14 cellular contexts compared by ENCODE assay signal in the genomic region with DNA sequence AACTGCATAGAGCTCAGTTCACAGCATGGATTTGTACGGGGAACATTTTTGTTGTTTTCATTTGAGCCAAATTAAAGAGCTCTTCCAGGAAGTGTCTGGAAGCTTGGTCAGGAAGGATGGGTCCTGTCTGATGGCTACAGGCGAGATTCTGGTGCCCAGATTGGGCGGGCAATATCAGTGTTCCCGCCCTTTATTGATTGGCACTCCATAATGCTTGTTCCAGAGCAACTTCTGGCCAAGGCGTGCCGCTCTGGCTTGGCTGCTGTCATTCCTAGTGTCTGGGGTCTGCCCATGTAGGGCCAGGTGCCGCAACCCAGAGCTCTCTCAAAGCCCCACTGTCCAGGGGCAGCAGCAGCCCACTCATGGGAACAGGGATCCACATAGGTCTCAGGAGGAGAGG. TPM values are rescaled to one million over a fixed set of nuclear protein-coding genes. Genes with fewer than 3 reads are reported as not detected.
A peak's percentile ranks its signal among the peaks of the same experiment; 100 is the strongest.
DNase-seq lines count a peak whose midpoint lies in the region; ATAC-seq and TF ChIP-seq lines count a peak whose summit lies in the region.
"Had no signal": no experiment of that assay in that cellular context is flagged by ENCODE, and none has a peak within 500 bp of the region (broad histone marks: within the 10 kb centered on the region; RNA-seq: fewer than 3 reads in every experiment).

No MANE protein-coding gene starts in this region.

- no peak for TF ChIP-seq CTCF in left ventricle myocardium inferior (IDR thresholded peaks at IDR 0.05; ENCODE audit: borderline replicate concordance)
- TF ChIP-seq CTCF in thyroid gland (IDR thresholded peaks at IDR 0.05) = no peak

- H3K4me1 ChIP-seq in left ventricle myocardium inferior (peaks cover 24% of the 10 kb centered on the region), thyroid gland (no peaks in the 10 kb centered on the region)
- H3K4me1 ChIP-seq: right lobe of liver had no signal

- H3K27ac ChIP-seq in left ventricle myocardium inferior (replicated peaks) (peak overlapping the region; percentile 77), thyroid gland (peak overlapping the region in 2 of 3 donors; percentile 27 to 69)
- H3K27ac ChIP-seq: right lobe of liver had no signal

- H3K4me1 Mint-ChIP-seq in activated CD8-positive, alpha-beta memory T cell treated with anti-CD3 and anti-CD28 coated beads, Interleukin-2, amount 10 ng/mL, durations not matched to agents 7 days and 5 days = peaks cover 48% of the 10 kb centered on the region
- peaks cover 38% of the 10 kb centered on the region for H3K4me1 Mint-ChIP-seq in activated naive CD8-positive, alpha-beta T cell treated with anti-CD3 and anti-CD28 coated beads for 36 hours
- H3K4me1 Mint-ChIP-seq: nephron had no signal

- H3K36me3 Mint-ChIP-seq in activated CD8-positive, alpha-beta memory T cell treated with anti-CD3 and anti-CD28 coated beads, Interleukin-2, amount 10 ng/mL, durations not matched to agents 7 days and 5 days = peaks cover 11% of the 10 kb centered on the region
- peaks cover 2% of the 10 kb centered on the region for H3K36me3 Mint-ChIP-seq in activated naive CD8-positive, alpha-beta T cell treated with anti-CD3 and anti-CD28 coated beads for 36 hours

- CTCF ChIA-PET in activated CD8-positive, alpha-beta memory T cell treated with anti-CD3 and anti-CD28 coated beads, Interleukin-2, amount 10 ng/mL, durations not matched to agents 7 days and 5 days (lab: Charles Lee) = no interaction called here

- no peaks in the 10 kb centered on the region for H3K9me3 Mint-ChIP-seq in activated CD8-positive, alpha-beta memory T cell treated with anti-CD3 and anti-CD28 coated beads, Interleukin-2, amount 10 ng/mL, durations not matched to agents 7 days and 5 days (ENCODE audit: low read depth)
- peaks cover 6% of the 10 kb centered on the region for H3K9me3 Mint-ChIP-seq in activated naive CD8-positive, alpha-beta T cell treated with anti-CD3 and anti-CD28 coated beads for 36 hours
- H3K9me3 Mint-ChIP-seq: nephron had no signal

- no peak for DNase-seq in activated CD8-positive, alpha-beta memory T cell treated with anti-CD3 and anti-CD28 coated beads, Interleukin-2, amount 10 ng/mL, durations not matched to agents 7 days and 5 days
- no peak for DNase-seq in activated CD8-positive, alpha-beta memory T cell treated with anti-CD3 and anti-CD28 coated beads, Interleukin-2, amount 50 U/mL, for 48 hours
- no peak for DNase-seq in activated naive CD8-positive, alpha-beta T cell treated with anti-CD3 and anti-CD28 coated beads for 36 hours
- DNase-seq in left ventricle myocardium inferior (no peak), thyroid gland (no peak), NCI-H187 treated with DMSO at 0.1 percent for 48 hours (lab: John Stamatoyannopoulos, UW) (no peak), RPMI8226 (no peak)
- DNase-seq: ACHN, activated gamma-delta T cell, right lobe of liver had no signal

- peaks cover 4% of the 10 kb centered on the region for H3K27me3 ChIP-seq in left ventricle myocardium inferior (ENCODE audit: low read depth)
- H3K27me3 ChIP-seq in thyroid gland = no peaks in the 10 kb centered on the region
- H3K27me3 ChIP-seq: right lobe of liver had no signal

- H3K4me3 Mint-ChIP-seq in activated CD8-positive, alpha-beta memory T cell treated with anti-CD3 and anti-CD28 coated beads, Interleukin-2, amount 10 ng/mL, durations not matched to agents 7 days and 5 days = no peak overlapping the region
- H3K4me3 Mint-ChIP-seq in activated naive CD8-positive, alpha-beta T cell treated with anti-CD3 and anti-CD28 coated beads for 36 hours = no peak overlapping the region
- H3K4me3 Mint-ChIP-seq: nephron had no signal

- 73 to 82% methylated on average over 3 to 7 of the region's 7 CpGs for WGBS in thyroid gland, 2 donors

- no peaks in the 10 kb centered on the region for H3K9me3 ChIP-seq in left ventricle myocardium inferior (replicated peaks)
- no peaks in the 10 kb centered on the region for H3K9me3 ChIP-seq in thyroid gland
- H3K9me3 ChIP-seq: right lobe of liver had no signal

- peaks cover 20% of the 10 kb centered on the region for H3K27me3 Mint-ChIP-seq in activated CD8-positive, alpha-beta memory T cell treated with anti-CD3 and anti-CD28 coated beads, Interleukin-2, amount 10 ng/mL, durations not matched to agents 7 days and 5 days
- peaks cover 22% of the 10 kb centered on the region for H3K27me3 Mint-ChIP-seq in activated naive CD8-positive, alpha-beta T cell treated with anti-CD3 and anti-CD28 coated beads for 36 hours

- H3K4me3 ChIP-seq in left ventricle myocardium inferior = peak overlapping the region; percentile 53
- H3K4me3 ChIP-seq in thyroid gland (replicated peaks in 1 of 3) = no peak overlapping the region
- H3K4me3 ChIP-seq: right lobe of liver had no signal

- ATAC-seq in activated CD8-positive, alpha-beta memory T cell treated with anti-CD3 and anti-CD28 coated beads, Interleukin-2, amount 10 ng/mL, durations not matched to agents 7 days and 5 days = no peak
- ATAC-seq in GM18519 (IDR thresholded peaks at IDR 0.05; ENCODE audit: low FRiP score, unreplicated experiment) = no peak

- H3K27ac Mint-ChIP-seq in activated CD8-positive, alpha-beta memory T cell treated with anti-CD3 and anti-CD28 coated beads, Interleukin-2, amount 10 ng/mL, durations not matched to agents 7 days and 5 days = peak overlapping the region; percentile 84
- peak overlapping the region; percentile 86 for H3K27ac Mint-ChIP-seq in activated naive CD8-positive, alpha-beta T cell treated with anti-CD3 and anti-CD28 coated beads for 36 hours
- H3K27ac Mint-ChIP-seq: nephron had no signal

- intact Hi-C loops in left ventricle myocardium inferior (cut with micrococcal nuclease) (no loop called here), thyroid gland (cut with DNase I) (no loop called here)

- H3K36me3 ChIP-seq in left ventricle myocardium inferior (no peaks in the 10 kb centered on the region), thyroid gland (no peaks in the 10 kb centered on the region)
- H3K36me3 ChIP-seq: right lobe of liver had no signal

- no peak for TF ChIP-seq POLR2A in thyroid gland (IDR thresholded peaks at IDR 0.05)

RNA-seq across cellular contexts. Expression of a gene that starts 45.9 kb away (rescaled TPM):
- total RNA-seq in activated CD8-positive, alpha-beta memory T cell treated with anti-CD3 and anti-CD28 coated beads, Interleukin-2, amount 10 ng/mL, durations not matched to agents 7 days and 5 days = not detected
- not detected for total RNA-seq in activated naive CD8-positive, alpha-beta T cell treated with anti-CD3 and anti-CD28 coated beads for 36 hours
- total RNA-seq in left ventricle myocardium inferior = 30.7 TPM
- total RNA-seq in thyroid gland = 100 to 1,000 TPM in 1 of 4 donors, 10 to 100 TPM in 3; 40.1 to 145 (median 73.1) TPM
- total RNA-seq: chondrocyte, G401 had no signal

Comparison
In these comparisons a context has a peak if more than half of its experiments do, and no peak if none do; other contexts are left out.
1. RNA of a gene that starts 45.9 kb away (total RNA-seq): 40.1 to 145 TPM in thyroid gland and 30.7 TPM in left ventricle myocardium inferior (single experiment); not detected in activated CD8-positive, alpha-beta memory T cell treated with anti-CD3 and anti-CD28 coated beads, Interleukin-2, amount 10 ng/mL, durations not matched to agents 7 days and 5 days and not detected in activated naive CD8-positive, alpha-beta T cell treated with anti-CD3 and anti-CD28 coated beads for 36 hours; every median in the first group is over 10 times any median in the second.